Comparison of ENCODE assay signal across 8 cellular contexts in genomic region chr11:33808228-33808828, GRCh38. TPM values are rescaled to one million over a fixed set of nuclear protein-coding genes. Genes with fewer than 3 reads are reported as not detected.
A peak's percentile ranks its signal among the peaks of the same experiment; 100 is the strongest.
DNase-seq lines count a peak whose midpoint lies in the region; ATAC-seq and TF ChIP-seq lines count a peak whose summit lies in the region.

No MANE protein-coding gene starts in this region.

- TF ChIP-seq CTCF in GM12874 (IDR thresholded peaks at IDR 0.05; ENCODE audit: insufficient read depth, low read depth, low read length) (peak; percentile 82), coronary artery (IDR thresholded peaks at IDR 0.05) (peak; percentile 76), liver (IDR thresholded peaks at IDR 0.05; ENCODE audit: low read depth, low read length, missing input control) (peak; percentile 92)

- H3K9ac ChIP-seq in liver (ENCODE audit: low read depth in 1 of 2, low read length in 2 of 2): no peak overlapping the region

- DNase-seq in NCI-H524 treated with DMSO at 0.1 percent for 48 hours (lab: John Stamatoyannopoulos, UW) (peak; percentile 26), coronary artery (ENCODE audit: low spot score) (peak; percentile 81)
- DNase-seq in activated CD4-positive, alpha-beta T cell treated with anti-CD3 and anti-CD28 coated beads for 48 hours: peak; percentile 91
- DNase-seq in stimulated activated CD4-positive, alpha-beta T cell treated with anti-CD3 and anti-CD28 coated beads, TNF-alpha, amount 100 ng/mL, for 1 hour (ENCODE audit: low read depth in 3 of 3, low spot score in 1 of 3): peak; percentile 49 to 90 (median 75)

- TF ChIP-seq RAD21 in liver (IDR thresholded peaks at IDR 0.05): peak; percentile 84 to 93

- H3K27ac ChIP-seq in coronary artery: no peak overlapping the region
- no peak overlapping the region for H3K27ac ChIP-seq in liver (ENCODE audit: low read depth in 1 of 2, low read length in 2 of 2)

- 27% methylated on average over 12 of the region's 12 CpGs for WGBS in liver

- peak; percentile 70 for ATAC-seq in HG03280 (IDR thresholded peaks at IDR 0.05; ENCODE audit: unreplicated experiment)
- ATAC-seq in HG02840 (IDR thresholded peaks at IDR 0.05; ENCODE audit: low FRiP score, unreplicated experiment): no peak

- no peaks in the 10 kb centered on the region for H3K36me3 ChIP-seq in liver (ENCODE audit: control insufficient read depth in 4 of 4, insufficient read depth in 3 of 4, low read depth in 1 of 4, low read length in 3 of 4)

- H3K9me3 ChIP-seq in liver (ENCODE audit: control insufficient read depth in 4 of 4, low read length in 3 of 4): no peaks in the 10 kb centered on the region

- H3K4me3 ChIP-seq in coronary artery: no peak overlapping the region
- no peak overlapping the region for H3K4me3 ChIP-seq in liver (ENCODE audit: low read depth in 1 of 3, low read length in 3 of 3)

- H3K4me1 ChIP-seq in liver (ENCODE audit: control insufficient read depth in 4 of 4, insufficient read depth in 4 of 4, low read length in 3 of 4): no peaks in the 10 kb centered on the region

- H3K27me3 ChIP-seq in liver (ENCODE audit: control insufficient read depth in 4 of 4, insufficient read depth in 4 of 4, low read length in 3 of 4): peaks cover 0 to under 1% (median 0%) of the 10 kb centered on the region in 4 donors

TF ChIP-seq in liver, 16 proteins besides CTCF, POLR2A, EP300 and RAD21:
- TF ChIP-seq JUND (IDR thresholded peaks at IDR 0.05) (no peak), SP1 (IDR thresholded peaks at IDR 0.05) (no peak), ATF3 (IDR thresholded peaks at IDR 0.05) (no peak), NR2F2 (IDR thresholded peaks at IDR 0.05) (no peak), FOXA2 (IDR thresholded peaks at IDR 0.05) (no peak), YY1 (IDR thresholded peaks at IDR 0.05) (no peak), TAF1 (conservative IDR thresholded peaks at IDR 0.05) (no peak), HNF4G (IDR thresholded peaks at IDR 0.05) (no peak)
- TF ChIP-seq, protein P1, sequence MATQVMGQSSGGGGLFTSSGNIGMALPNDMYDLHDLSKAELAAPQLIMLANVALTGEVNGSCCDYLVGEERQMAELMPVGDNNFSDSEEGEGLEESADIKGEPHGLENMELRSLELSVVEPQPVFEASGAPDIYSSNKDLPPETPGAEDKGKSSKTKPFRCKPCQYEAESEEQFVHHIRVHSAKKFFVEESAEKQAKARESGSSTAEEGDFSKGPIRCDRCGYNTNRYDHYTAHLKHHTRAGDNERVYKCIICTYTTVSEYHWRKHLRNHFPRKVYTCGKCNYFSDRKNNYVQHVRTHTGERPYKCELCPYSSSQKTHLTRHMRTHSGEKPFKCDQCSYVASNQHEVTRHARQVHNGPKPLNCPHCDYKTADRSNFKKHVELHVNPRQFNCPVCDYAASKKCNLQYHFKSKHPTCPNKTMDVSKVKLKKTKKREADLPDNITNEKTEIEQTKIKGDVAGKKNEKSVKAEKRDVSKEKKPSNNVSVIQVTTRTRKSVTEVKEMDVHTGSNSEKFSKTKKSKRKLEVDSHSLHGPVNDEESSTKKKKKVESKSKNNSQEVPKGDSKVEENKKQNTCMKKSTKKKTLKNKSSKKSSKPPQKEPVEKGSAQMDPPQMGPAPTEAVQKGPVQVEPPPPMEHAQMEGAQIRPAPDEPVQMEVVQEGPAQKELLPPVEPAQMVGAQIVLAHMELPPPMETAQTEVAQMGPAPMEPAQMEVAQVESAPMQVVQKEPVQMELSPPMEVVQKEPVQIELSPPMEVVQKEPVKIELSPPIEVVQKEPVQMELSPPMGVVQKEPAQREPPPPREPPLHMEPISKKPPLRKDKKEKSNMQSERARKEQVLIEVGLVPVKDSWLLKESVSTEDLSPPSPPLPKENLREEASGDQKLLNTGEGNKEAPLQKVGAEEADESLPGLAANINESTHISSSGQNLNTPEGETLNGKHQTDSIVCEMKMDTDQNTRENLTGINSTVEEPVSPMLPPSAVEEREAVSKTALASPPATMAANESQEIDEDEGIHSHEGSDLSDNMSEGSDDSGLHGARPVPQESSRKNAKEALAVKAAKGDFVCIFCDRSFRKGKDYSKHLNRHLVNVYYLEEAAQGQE (IDR thresholded peaks at IDR 0.05): no peak

RNA-seq across cellular contexts. Expression of gene FBXO3, which starts 34.0 kb away (rescaled TPM):
- 10 to 100 TPM; 20.7 to 36.4 TPM for total RNA-seq in liver
- 10 to 100 TPM; 12.2 to 17.0 TPM for polyA plus RNA-seq in liver

Comparison
In these comparisons a context has a peak if more than half of its experiments do, and no peak if none do; other contexts are left out.
1. DNase-seq: peak in every context shown above with its lines; median percentile 91 in activated CD4-positive, alpha-beta T cell treated with anti-CD3 and anti-CD28 coated beads for 48 hours; 81 in coronary artery; 75 in stimulated activated CD4-positive, alpha-beta T cell treated with anti-CD3 and anti-CD28 coated beads, TNF-alpha, amount 100 ng/mL, for 1 hour; 26 in NCI-H524 treated with DMSO at 0.1 percent for 48 hours.